In the genomic region with DNA sequence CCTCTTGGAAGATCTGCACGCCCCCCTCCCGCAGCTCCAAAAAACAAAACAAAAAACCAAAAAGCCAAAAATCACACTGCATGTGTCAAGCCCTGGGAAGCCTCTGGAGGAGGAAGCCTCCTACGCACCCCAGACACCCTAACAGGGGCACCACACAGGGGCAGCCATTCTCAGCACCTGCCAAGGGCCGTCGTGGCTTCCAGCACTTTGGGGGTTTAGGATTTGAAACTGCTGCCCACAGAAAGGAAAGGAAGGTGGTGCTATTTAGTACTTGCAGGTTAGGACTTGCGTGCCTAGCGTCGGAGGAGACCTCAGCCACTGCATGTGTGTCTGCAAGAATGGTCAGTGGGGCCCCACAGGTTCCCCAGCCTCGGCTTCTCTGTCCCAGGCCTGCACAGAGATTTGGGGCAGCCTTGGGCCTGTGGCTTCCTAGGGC, we compare ENCODE assay signal across 9 cellular contexts. TPM values are rescaled to one million over a fixed set of nuclear protein-coding genes. Genes with fewer than 3 reads are reported as not detected.
DNase-seq lines count a peak whose midpoint lies in the region; ATAC-seq, FAIRE-seq and TF ChIP-seq lines count a peak whose summit lies in the region.
"Had no signal": no experiment of that assay in that cellular context is flagged by ENCODE, and none has a peak within 500 bp of the region (broad histone marks: within the 10 kb centered on the region; RNA-seq: fewer than 3 reads in every experiment).

No MANE protein-coding gene starts in this region.

- intact Hi-C loops in activated naive CD4-positive, alpha-beta T cell treated with anti-CD3 and anti-CD28 coated beads for 36 hours (cut with micrococcal nuclease): loop anchor here (2.0 kb wide), 1 partner anchor 265 kb away; no protein-coding TSS in a partner anchor
- intact Hi-C loops in left cardiac atrium (cut with DNase I): no loop called here

- DNase-seq in CD1c-positive myeloid dendritic cell (ENCODE audit: extremely low spot score) (peak; percentile 42), D721Med (ENCODE audit: insufficient read length, low spot score) (no peak), SJCRH30 (no peak), left cardiac atrium (no peak), C1 segment of cervical spinal cord (lab: John Stamatoyannopoulos, UW) (no peak)
- peak; percentile 38 for DNase-seq in activated naive CD4-positive, alpha-beta T cell treated with anti-CD3 and anti-CD28 coated beads for 36 hours

- H3K4me1 ChIP-seq in SJCRH30: no peaks in the 10 kb centered on the region
- H3K4me1 ChIP-seq: breast epithelium had no signal

- H3K27me3 ChIP-seq in SJCRH30: peaks cover 58% of the 10 kb centered on the region
- H3K27me3 ChIP-seq: breast epithelium had no signal

- ATAC-seq in GM19043 (IDR thresholded peaks at IDR 0.05; ENCODE audit: low read depth, unreplicated experiment) (peak; percentile 16), HG03135 (IDR thresholded peaks at IDR 0.05; ENCODE audit: unreplicated experiment) (peak; percentile 16), left cardiac atrium (no peak)

- H3K4me3 ChIP-seq in SJCRH30: no peak overlapping the region

- H3K9me3 ChIP-seq in SJCRH30 (replicated peaks): no peaks in the 10 kb centered on the region
- H3K9me3 ChIP-seq: breast epithelium had no signal

- peak overlapping the region; percentile 91 for H3K27ac Mint-ChIP-seq in activated naive CD4-positive, alpha-beta T cell treated with anti-CD3 and anti-CD28 coated beads for 36 hours

- H3K36me3 Mint-ChIP-seq in activated naive CD4-positive, alpha-beta T cell treated with anti-CD3 and anti-CD28 coated beads for 36 hours (ENCODE audit: low read depth): no peaks in the 10 kb centered on the region

- no peak for TF ChIP-seq CTCF in D721Med (IDR thresholded peaks at IDR 0.05; ENCODE audit: insufficient read depth, missing control alignments)

- no peak overlapping the region for H3K27ac ChIP-seq in SJCRH30
- H3K27ac ChIP-seq: breast epithelium had no signal

- FAIRE-seq in D721Med (lab: Jason Lieb, UNC): no peak

- peaks cover 2% of the 10 kb centered on the region for H3K27me3 Mint-ChIP-seq in activated naive CD4-positive, alpha-beta T cell treated with anti-CD3 and anti-CD28 coated beads for 36 hours (ENCODE audit: low read depth)

- H3K4me1 Mint-ChIP-seq in activated naive CD4-positive, alpha-beta T cell treated with anti-CD3 and anti-CD28 coated beads for 36 hours (ENCODE audit: low read depth): peaks cover 56% of the 10 kb centered on the region

- CTCF ChIA-PET in activated naive CD4-positive, alpha-beta T cell treated with anti-CD3 and anti-CD28 coated beads for 36 hours (lab: Charles Lee): interaction anchor here (0.8 to 2.8 kb wide), 11 partner anchors 12 to 128 kb away, joined by 3 to 19 read pairs (median 5); no protein-coding TSS in a partner anchor

- H3K9me3 Mint-ChIP-seq in activated naive CD4-positive, alpha-beta T cell treated with anti-CD3 and anti-CD28 coated beads for 36 hours: no peaks in the 10 kb centered on the region

- no peaks in the 10 kb centered on the region for H3K36me3 ChIP-seq in SJCRH30
- H3K36me3 ChIP-seq: breast epithelium had no signal

- H3K4me3 Mint-ChIP-seq in activated naive CD4-positive, alpha-beta T cell treated with anti-CD3 and anti-CD28 coated beads for 36 hours: peak overlapping the region; percentile 60

RNA-seq across cellular contexts. Expression of a gene that starts 0.4 kb away (rescaled TPM):
- under 1 TPM; 0.35 to 0.43 TPM for total RNA-seq in activated naive CD4-positive, alpha-beta T cell treated with anti-CD3 and anti-CD28 coated beads for 36 hours
- total RNA-seq in SJCRH30 (2014; rRNA removed; shearing (Covaris generic)): 0.10 TPM in 1 of 2 replicates, not detected in the other
- under 1 TPM in 1 of 2 donors, not detected in 1; 0.08 TPM for total RNA-seq in left cardiac atrium

Comparison
In these comparisons a context has a peak if more than half of its experiments do, and no peak if none do; other contexts are left out.
1. DNase-seq: peak in CD1c-positive myeloid dendritic cell (single experiment) and activated naive CD4-positive, alpha-beta T cell treated with anti-CD3 and anti-CD28 coated beads for 36 hours (single experiment); none in D721Med (single experiment), SJCRH30 (0 of 2), left cardiac atrium (single experiment) and C1 segment of cervical spinal cord (0 of 14).
2. ATAC-seq: peak in GM19043 (single experiment) and HG03135 (single experiment); none in left cardiac atrium (0 of 2).